Comparison of ENCODE assay signal across 21 cellular contexts in the genomic region with DNA sequence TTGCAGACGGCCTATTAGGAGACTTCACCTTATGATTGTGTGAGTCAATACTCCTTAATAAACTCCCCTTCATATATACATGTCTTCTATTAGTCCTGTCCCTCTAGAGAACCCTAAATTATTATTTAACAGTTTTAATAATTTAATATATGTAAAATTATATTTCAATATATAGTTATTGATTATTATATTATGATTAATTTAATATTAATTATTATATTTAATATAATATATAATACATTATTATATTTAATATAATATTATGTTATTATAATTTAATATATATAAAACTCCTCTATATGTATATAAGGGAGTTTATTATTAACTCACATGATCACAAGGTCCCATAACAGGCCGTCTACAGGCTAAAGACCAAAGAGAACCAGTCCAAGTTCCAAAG.
"Had no signal": no experiment of that assay in that cellular context is flagged by ENCODE, and none has a peak within 500 bp of the region (broad histone marks: within the 10 kb centered on the region; RNA-seq: fewer than 3 reads in every experiment).

No MANE protein-coding gene starts in this region.

- H3K4me3 ChIP-seq: MG63 had no signal

- FAIRE-seq: HepG2 had no signal

- ATAC-seq: HepG2, T-cell had no signal

- H3K27me3 ChIP-seq: MG63 had no signal

- DNase-seq: IMR-90, Karpas-422, KG1, MG63, NCI-H1092 treated with DMSO at 0.1 percent for 48 hours, NCI-H1417, NCI-H1436 treated with DMSO at 0.1 percent for 48 hours, NCI-H1694, NCI-H187 treated with DMSO at 0.1 percent for 48 hours, NCI-H2029 treated with DMSO at 0.1 percent for 48 hours, NCI-H2171 treated with DMSO at 0.1 percent for 48 hours, NCI-H345, NCI-H524, NCI-H69, NCI-H774, SHP77, SK-N-SH, SW 1271, T-cell had no signal

- H3K27ac ChIP-seq: RWPE1 had no signal

- H3K36me3 ChIP-seq: MG63 had no signal

- H3K9me3 ChIP-seq: MG63 had no signal
